Comparison of ENCODE assay signal across 1 cellular context in the genomic region with DNA sequence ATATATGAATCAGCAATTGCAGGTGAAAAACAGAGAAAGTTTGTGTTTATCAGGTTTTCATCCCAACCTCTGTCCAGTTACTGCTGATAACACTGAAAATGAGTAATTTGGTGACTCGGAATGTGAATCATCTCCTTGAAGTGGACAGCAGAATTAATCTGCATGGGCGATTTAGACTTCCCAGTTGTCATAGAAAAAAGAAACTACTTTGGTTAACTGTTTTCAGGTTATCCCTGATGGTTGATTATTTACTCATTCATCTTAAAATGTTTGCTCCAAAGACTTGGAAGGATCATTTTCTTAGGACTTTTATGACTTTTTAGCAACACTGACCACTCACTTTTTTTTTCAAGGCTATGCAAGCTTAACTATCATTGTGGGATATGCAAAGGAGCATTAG.
TF ChIP-seq lines count a peak whose summit lies in the region.

No MANE protein-coding gene starts in this region.

TF ChIP-seq in SK-N-SH, 30 proteins besides CTCF, POLR2A, EP300 and RAD21 (continued from another document):
- no peak for TF ChIP-seq MEF2A (IDR thresholded peaks at IDR 0.05; ENCODE audit: borderline replicate concordance, low read depth)
- TF ChIP-seq, protein P1, sequence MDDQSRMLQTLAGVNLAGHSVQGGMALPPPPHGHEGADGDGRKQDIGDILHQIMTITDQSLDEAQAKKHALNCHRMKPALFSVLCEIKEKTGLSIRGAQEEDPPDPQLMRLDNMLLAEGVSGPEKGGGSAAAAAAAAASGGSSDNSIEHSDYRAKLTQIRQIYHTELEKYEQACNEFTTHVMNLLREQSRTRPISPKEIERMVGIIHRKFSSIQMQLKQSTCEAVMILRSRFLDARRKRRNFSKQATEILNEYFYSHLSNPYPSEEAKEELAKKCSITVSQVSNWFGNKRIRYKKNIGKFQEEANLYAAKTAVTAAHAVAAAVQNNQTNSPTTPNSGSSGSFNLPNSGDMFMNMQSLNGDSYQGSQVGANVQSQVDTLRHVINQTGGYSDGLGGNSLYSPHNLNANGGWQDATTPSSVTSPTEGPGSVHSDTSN (IDR thresholded peaks at IDR 0.05) = peak; percentile 44; the same call in 1 of the 2 replicates
- TF ChIP-seq, protein P2, sequence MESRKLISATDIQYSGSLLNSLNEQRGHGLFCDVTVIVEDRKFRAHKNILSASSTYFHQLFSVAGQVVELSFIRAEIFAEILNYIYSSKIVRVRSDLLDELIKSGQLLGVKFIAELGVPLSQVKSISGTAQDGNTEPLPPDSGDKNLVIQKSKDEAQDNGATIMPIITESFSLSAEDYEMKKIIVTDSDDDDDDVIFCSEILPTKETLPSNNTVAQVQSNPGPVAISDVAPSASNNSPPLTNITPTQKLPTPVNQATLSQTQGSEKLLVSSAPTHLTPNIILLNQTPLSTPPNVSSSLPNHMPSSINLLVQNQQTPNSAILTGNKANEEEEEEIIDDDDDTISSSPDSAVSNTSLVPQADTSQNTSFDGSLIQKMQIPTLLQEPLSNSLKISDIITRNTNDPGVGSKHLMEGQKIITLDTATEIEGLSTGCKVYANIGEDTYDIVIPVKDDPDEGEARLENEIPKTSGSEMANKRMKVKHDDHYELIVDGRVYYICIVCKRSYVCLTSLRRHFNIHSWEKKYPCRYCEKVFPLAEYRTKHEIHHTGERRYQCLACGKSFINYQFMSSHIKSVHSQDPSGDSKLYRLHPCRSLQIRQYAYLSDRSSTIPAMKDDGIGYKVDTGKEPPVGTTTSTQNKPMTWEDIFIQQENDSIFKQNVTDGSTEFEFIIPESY (IDR thresholded peaks at IDR 0.05; ENCODE audit: borderline replicate concordance, low read depth) = no peak
- no peak for TF ChIP-seq GATA2 (CRISPR knock-in tag; IDR thresholded peaks at IDR 0.05)
